In genomic region chr12:52378091-52378490, GRCh38 we compare ENCODE assay signal across 1 cellular context.
TF ChIP-seq lines count a peak whose summit lies in the region.

No MANE protein-coding gene starts in this region.

TF ChIP-seq in GM23338, 12 proteins besides CTCF, POLR2A, EP300 and RAD21 (continued from another document):
- TF ChIP-seq REST (IDR thresholded peaks at IDR 0.05; ENCODE audit: unreplicated experiment) = no peak
